Comparison of ENCODE assay signal across 2 cellular contexts in the genomic region with DNA sequence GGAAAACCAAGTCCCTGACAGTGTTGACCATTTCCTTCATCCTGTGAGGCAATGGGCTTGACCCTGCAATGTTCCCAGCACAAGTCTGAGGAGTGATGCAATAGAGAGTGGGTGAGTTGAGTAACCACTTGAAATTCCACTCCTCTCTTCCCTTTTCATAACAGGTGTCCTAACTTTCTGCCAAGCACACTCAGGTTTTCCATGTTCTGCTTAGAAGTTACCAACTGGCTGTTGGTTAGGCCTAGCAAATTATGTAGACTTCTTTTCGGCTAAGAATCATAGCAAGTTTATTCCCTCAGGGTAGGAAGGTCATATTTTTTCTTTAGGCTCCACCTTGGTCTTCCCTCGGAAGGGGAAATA.
TF ChIP-seq lines count a peak whose summit lies in the region.

No MANE protein-coding gene starts in this region.

TF ChIP-seq in K562, 482 proteins besides CTCF, POLR2A, EP300 and RAD21 (continued from another document and continues in another):
- TF ChIP-seq JUND (IDR thresholded peaks at IDR 0.05; ENCODE audit: borderline replicate concordance, low read depth, low read length) (peak; percentile 77), JUND (tag; IDR thresholded peaks at IDR 0.05; ENCODE audit: borderline replicate concordance, low read depth, low read length) (no peak), ZNF175 (CRISPR knock-in tag; IDR thresholded peaks at IDR 0.05; ENCODE audit: low read depth) (no peak; the same call in 1 of the 2 replicates), ZKSCAN8 (CRISPR knock-in tag; IDR thresholded peaks at IDR 0.05) (no peak), MTF1 (CRISPR knock-in tag; IDR thresholded peaks at IDR 0.05; ENCODE audit: borderline replicate concordance) (no peak), ELF2 (CRISPR knock-in tag; IDR thresholded peaks at IDR 0.05) (0 out of 2 replicates have a peak, but pooled peaks have one; percentile 22), ZNF184 (CRISPR knock-in tag; IDR thresholded peaks at IDR 0.05) (no peak), EGR1 (conservative IDR thresholded peaks at IDR 0.05) (0 out of 2 replicates have a peak, but pooled peaks have one; percentile 24)
- TF ChIP-seq, protein P1, sequence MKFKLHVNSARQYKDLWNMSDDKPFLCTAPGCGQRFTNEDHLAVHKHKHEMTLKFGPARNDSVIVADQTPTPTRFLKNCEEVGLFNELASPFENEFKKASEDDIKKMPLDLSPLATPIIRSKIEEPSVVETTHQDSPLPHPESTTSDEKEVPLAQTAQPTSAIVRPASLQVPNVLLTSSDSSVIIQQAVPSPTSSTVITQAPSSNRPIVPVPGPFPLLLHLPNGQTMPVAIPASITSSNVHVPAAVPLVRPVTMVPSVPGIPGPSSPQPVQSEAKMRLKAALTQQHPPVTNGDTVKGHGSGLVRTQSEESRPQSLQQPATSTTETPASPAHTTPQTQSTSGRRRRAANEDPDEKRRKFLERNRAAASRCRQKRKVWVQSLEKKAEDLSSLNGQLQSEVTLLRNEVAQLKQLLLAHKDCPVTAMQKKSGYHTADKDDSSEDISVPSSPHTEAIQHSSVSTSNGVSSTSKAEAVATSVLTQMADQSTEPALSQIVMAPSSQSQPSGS (CRISPR knock-in tag; IDR thresholded peaks at IDR 0.05), result no peak
- TF ChIP-seq, protein P2, sequence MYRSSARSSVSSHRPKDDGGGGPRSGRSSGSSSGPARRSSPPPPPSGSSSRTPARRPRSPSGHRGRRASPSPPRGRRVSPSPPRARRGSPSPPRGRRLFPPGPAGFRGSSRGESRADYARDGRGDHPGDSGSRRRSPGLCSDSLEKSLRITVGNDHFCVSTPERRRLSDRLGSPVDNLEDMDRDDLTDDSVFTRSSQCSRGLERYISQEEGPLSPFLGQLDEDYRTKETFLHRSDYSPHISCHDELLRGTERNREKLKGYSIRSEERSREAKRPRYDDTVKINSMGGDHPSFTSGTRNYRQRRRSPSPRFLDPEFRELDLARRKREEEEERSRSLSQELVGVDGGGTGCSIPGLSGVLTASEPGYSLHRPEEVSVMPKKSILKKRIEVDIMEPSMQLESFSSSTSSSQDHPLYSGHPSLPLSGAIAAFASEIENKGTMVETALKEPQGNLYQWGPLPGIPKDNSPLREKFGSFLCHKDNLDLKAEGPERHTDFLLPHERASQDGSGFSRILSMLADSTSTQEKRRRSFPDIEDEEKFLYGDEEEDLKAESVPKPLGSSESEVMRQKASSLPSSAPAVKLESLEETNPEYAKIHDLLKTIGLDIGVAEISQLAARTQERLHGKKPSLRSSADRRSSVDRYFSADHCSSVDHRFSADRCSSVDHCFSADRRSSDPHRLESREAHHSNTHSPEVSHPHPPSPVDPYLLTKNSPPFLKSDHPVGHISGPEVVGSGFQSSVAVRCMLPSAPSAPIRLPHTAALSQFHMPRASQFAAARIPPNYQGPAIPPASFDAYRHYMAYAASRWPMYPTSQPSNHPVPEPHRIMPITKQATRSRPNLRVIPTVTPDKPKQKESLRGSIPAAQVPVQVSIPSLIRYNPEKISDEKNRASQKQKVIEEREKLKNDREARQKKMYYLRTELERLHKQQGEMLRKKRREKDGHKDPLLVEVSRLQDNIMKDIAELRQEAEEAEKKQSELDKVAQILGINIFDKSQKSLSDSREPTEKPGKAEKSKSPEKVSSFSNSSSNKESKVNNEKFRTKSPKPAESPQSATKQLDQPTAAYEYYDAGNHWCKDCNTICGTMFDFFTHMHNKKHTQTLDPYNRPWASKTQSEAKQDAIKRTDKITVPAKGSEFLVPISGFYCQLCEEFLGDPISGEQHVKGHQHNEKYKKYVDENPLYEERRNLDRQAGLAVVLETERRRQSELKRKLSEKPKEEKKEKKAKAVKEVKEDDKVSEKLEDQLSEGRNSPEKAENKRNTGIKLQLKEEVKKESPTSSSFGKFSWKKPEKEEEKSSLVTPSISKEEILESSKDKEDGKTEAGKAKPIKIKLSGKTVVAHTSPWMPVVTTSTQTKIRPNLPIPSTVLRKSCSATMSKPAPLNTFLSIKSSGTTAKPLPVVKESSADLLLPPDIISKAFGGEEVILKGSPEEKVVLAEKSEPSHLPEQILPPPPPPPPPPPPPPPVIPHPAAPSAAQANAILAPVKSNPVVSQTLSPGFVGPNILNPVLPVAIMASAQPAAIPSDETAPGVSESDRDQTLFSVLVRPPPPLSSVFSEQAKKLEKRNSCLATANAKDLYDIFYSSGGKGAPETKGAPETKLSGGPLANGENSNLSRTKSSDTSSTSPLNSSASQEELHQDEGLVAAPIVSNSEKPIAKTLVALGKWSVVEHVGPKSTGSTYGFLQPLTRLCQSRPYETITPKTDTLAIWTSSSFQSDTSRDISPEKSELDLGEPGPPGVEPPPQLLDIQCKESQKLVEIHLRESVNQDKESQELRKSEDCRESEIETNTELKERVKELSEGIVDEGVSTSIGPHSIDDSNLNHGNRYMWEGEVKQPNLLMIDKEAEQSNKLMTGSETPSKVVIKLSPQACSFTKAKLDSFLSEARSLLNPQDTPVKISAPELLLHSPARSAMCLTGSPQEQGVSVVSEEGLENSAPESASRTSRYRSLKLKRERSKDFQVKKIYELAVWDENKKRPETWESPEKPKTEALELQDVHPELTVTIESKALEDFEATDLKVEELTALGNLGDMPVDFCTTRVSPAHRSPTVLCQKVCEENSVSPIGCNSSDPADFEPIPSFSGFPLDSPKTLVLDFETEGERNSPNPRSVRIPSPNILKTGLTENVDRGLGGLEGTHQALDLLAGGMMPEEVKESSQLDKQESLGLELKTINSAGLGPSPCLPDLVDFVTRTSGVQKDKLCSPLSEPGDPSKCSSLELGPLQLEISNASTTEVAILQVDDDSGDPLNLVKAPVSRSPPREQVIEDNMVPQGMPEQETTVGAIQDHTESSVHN (IDR thresholded peaks at IDR 0.05; ENCODE audit: borderline replicate concordance in 1 of 2, low read depth in 1 of 2), result peak in 1 of 2 experiments; percentile 75; a peak in 2 of 4 replicates
- TF ChIP-seq, protein P3, sequence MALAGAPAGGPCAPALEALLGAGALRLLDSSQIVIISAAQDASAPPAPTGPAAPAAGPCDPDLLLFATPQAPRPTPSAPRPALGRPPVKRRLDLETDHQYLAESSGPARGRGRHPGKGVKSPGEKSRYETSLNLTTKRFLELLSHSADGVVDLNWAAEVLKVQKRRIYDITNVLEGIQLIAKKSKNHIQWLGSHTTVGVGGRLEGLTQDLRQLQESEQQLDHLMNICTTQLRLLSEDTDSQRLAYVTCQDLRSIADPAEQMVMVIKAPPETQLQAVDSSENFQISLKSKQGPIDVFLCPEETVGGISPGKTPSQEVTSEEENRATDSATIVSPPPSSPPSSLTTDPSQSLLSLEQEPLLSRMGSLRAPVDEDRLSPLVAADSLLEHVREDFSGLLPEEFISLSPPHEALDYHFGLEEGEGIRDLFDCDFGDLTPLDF (CRISPR knock-in tag; IDR thresholded peaks at IDR 0.05), result no peak
- TF ChIP-seq, protein P4, sequence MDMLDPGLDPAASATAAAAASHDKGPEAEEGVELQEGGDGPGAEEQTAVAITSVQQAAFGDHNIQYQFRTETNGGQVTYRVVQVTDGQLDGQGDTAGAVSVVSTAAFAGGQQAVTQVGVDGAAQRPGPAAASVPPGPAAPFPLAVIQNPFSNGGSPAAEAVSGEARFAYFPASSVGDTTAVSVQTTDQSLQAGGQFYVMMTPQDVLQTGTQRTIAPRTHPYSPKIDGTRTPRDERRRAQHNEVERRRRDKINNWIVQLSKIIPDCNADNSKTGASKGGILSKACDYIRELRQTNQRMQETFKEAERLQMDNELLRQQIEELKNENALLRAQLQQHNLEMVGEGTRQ (CRISPR knock-in tag; IDR thresholded peaks at IDR 0.05), result no peak

TF ChIP-seq in HepG2, 621 proteins besides CTCF, POLR2A, EP300 and RAD21 (continued from another document):
- TF ChIP-seq, protein P5, sequence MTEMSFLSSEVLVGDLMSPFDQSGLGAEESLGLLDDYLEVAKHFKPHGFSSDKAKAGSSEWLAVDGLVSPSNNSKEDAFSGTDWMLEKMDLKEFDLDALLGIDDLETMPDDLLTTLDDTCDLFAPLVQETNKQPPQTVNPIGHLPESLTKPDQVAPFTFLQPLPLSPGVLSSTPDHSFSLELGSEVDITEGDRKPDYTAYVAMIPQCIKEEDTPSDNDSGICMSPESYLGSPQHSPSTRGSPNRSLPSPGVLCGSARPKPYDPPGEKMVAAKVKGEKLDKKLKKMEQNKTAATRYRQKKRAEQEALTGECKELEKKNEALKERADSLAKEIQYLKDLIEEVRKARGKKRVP (CRISPR knock-in tag; IDR thresholded peaks at IDR 0.05), result peak in 1 of 2 experiments; percentile 97; a peak in 2 of 4 replicates
- TF ChIP-seq THYN1 (CRISPR knock-in tag; IDR thresholded peaks at IDR 0.05; ENCODE audit: borderline replicate concordance, low read depth), result no peak
